8 cellular contexts compared by ENCODE assay signal in genomic region chr1:210342986-210343780, GRCh38. TPM values are rescaled to one million over a fixed set of nuclear protein-coding genes. Genes with fewer than 3 reads are reported as not detected.
DNase-seq lines count a peak whose midpoint lies in the region; ATAC-seq and TF ChIP-seq lines count a peak whose summit lies in the region.

No MANE protein-coding gene starts in this region.

- CTCF ChIA-PET in Panc1 (lab: Charles Lee): interaction anchor here (0.8 kb wide), 1 partner anchor 10 kb away, joined by 4 read pairs; no protein-coding TSS in a partner anchor

- H3K9me3 ChIP-seq in Panc1 (ENCODE audit: control insufficient read depth, insufficient read depth, low read depth, low read length): no peaks in the 10 kb centered on the region

- BruUV-seq in Panc1 (replicated peaks; lab: Mats Ljungman, UMichigan): no TSS peak

- in situ Hi-C loops in Panc1 (cut with HindIII; ENCODE audit: low pct_unique_long_range_greater_than_20kb, low sequenced_read_pairs): no loop called here

- TF ChIP-seq CTCF in Panc1 (IDR thresholded peaks at IDR 0.05): no peak

- no peaks in the 10 kb centered on the region for H3K27me3 ChIP-seq in Panc1 (ENCODE audit: control insufficient read depth, insufficient read depth, low read length)

- intact Hi-C loops in Panc1 (cut with micrococcal nuclease; ENCODE audit: unreplicated experiment): no loop called here
- intact Hi-C loops in head of caudate nucleus (cut with DNase I): no loop called here

- no peaks in the 10 kb centered on the region for H3K36me3 ChIP-seq in Panc1 (ENCODE audit: control insufficient read depth, insufficient read depth, low read length)

- H3K4me3 ChIP-seq in Panc1 (ENCODE audit: low read depth in 2 of 2, low read length in 2 of 2): peak overlapping the region; percentile 36 to 51

- ATAC-seq in GM18858 (IDR thresholded peaks at IDR 0.05; ENCODE audit: unreplicated experiment): peak; percentile 48
- ATAC-seq in HG02840 (IDR thresholded peaks at IDR 0.05; ENCODE audit: low FRiP score, unreplicated experiment): peak; percentile 67
- peak; percentile 86 for ATAC-seq in Panc1

- H3K27ac ChIP-seq in Panc1 (ENCODE audit: low read length): peak overlapping the region; percentile 49

- POLR2A ChIA-PET in Panc1 (lab: Charles Lee): no interaction called here

- no peak for DNase-seq in Panc1 (ENCODE audit: low read depth, low spot score)
- peak; percentile 11 for DNase-seq in left kidney (ENCODE audit: low read depth, low spot score)
- no peak for DNase-seq in RKO (ENCODE audit: low spot score)
- no peak for DNase-seq in head of caudate nucleus
- no peak for DNase-seq in NCI-H1105 (lab: John Stamatoyannopoulos, UW)
- DNase-seq in ecto neural progenitor cell (ENCODE audit: low spot score): no peak

- H3K4me1 ChIP-seq in Panc1 (ENCODE audit: control insufficient read depth, insufficient read depth, low read length): peaks cover 4% of the 10 kb centered on the region; the same call in 1 of the 2 replicates

RNA-seq across cellular contexts. Expression of gene HHAT, which starts 14.5 kb away (rescaled TPM):
- 2.3 TPM for total RNA-seq in Panc1 (2021; ENCODE audit: unreplicated experiment)
- polyA plus RNA-seq in Panc1 (2012; ENCODE audit: insufficient read length): 2.4 TPM
